Comparison of ENCODE assay signal across 7 cellular contexts in genomic region chr11:64242920-64243854, GRCh38. TPM values are rescaled to one million over a fixed set of nuclear protein-coding genes. Genes with fewer than 3 reads are reported as not detected.
DNase-seq lines count a peak whose midpoint lies in the region; ATAC-seq and TF ChIP-seq lines count a peak whose summit lies in the region.

No MANE protein-coding gene starts in this region.

- no peaks in the 10 kb centered on the region for H3K9me3 Mint-ChIP-seq in T-cell

- CTCF ChIA-PET in T-cell (lab: Charles Lee), result interaction anchor here in 1 of 2 donors (1.0 kb wide), 1 partner anchor 39 kb away, joined by 3 read pairs; no protein-coding TSS in a partner anchor

- H4K20me1 ChIP-seq in smooth muscle cell (ENCODE audit: low read depth), result peaks cover 30% of the 10 kb centered on the region

- H3K36me3 ChIP-seq in HAP-1 (replicated peaks) (peaks cover 37% of the 10 kb centered on the region), smooth muscle cell (ENCODE audit: low read depth) (no peaks in the 10 kb centered on the region)

- no peak overlapping the region for H2AFZ ChIP-seq in smooth muscle cell (ENCODE audit: low read depth)

- peaks cover 22% of the 10 kb centered on the region for H3K4me1 ChIP-seq in HAP-1
- peaks cover 18% of the 10 kb centered on the region for H3K4me1 ChIP-seq in smooth muscle cell (ENCODE audit: low read depth)

- in situ Hi-C loops in HAP-1 (cut with MboI; ENCODE audit: low sequenced_read_pairs), result no loop called here

- peak overlapping the region; percentile 96 for H3K4me2 ChIP-seq in smooth muscle cell

- no peak overlapping the region for H3K9ac ChIP-seq in smooth muscle cell (ENCODE audit: low read depth)

- H3K4me3 Mint-ChIP-seq in T-cell, result peak overlapping the region; percentile 83 to 93 (median 89)

- H3K4me3 ChIP-seq in HAP-1 (peak overlapping the region; percentile 97), fibroblast of the aortic adventitia (ENCODE audit: low read depth, low read length) (peak overlapping the region; percentile 83), smooth muscle cell (peak overlapping the region; percentile 89)

- H3K9me3 ChIP-seq in HAP-1 (no peaks in the 10 kb centered on the region), smooth muscle cell (replicated peaks; ENCODE audit: low read depth) (no peaks in the 10 kb centered on the region)

- H3K27me3 ChIP-seq in HAP-1 (ENCODE audit: low read depth) (no peaks in the 10 kb centered on the region), smooth muscle cell (ENCODE audit: low read depth) (no peaks in the 10 kb centered on the region)

- no peak for ATAC-seq in T-cell (replicated peaks in 1 of 4)

- peaks cover 19% of the 10 kb centered on the region for H3K79me2 ChIP-seq in smooth muscle cell (ENCODE audit: low read depth)

- POLR2A ChIA-PET in T-cell (lab: Charles Lee), result interaction anchor here in 1 of 2 donors (0.5 kb wide), 1 partner anchor 534 kb away, joined by 3 read pairs; no protein-coding TSS in a partner anchor

- peak overlapping the region; percentile 87 for H3K27ac ChIP-seq in smooth muscle cell (ENCODE audit: low read depth)

- no peak for TF ChIP-seq CTCF in fibroblast of the aortic adventitia (IDR thresholded peaks at IDR 0.05; ENCODE audit: insufficient read depth, low read length)
- TF ChIP-seq CTCF in smooth muscle cell (IDR thresholded peaks at IDR 0.05; ENCODE audit: borderline replicate concordance, insufficient read depth, poor library complexity, severe bottlenecking), result no peak

- peaks cover 19% of the 10 kb centered on the region for H3F3A ChIP-seq in smooth muscle cell (ENCODE audit: low read depth)

- peak overlapping the region; percentile 74 to 84 for H3K27ac Mint-ChIP-seq in T-cell

- H3K27me3 Mint-ChIP-seq in T-cell, result no peaks in the 10 kb centered on the region

- peaks cover 36 to 50% (median 49%) of the 10 kb centered on the region in 3 donors for H3K4me1 Mint-ChIP-seq in T-cell

- 92% methylated on average over 15 of the region's 16 CpGs for WGBS in smooth muscle cell (ENCODE audit: low lambda C conversion rate)

- H3K36me3 Mint-ChIP-seq in T-cell, result no peaks in the 10 kb centered on the region

- no peak for DNase-seq in HAP-1 (ENCODE audit: low spot score in 2 of 2)
- DNase-seq in T-cell, result no peak
- DNase-seq in fibroblast of the aortic adventitia (ENCODE audit: low read depth), result no peak
- no peak for DNase-seq in smooth muscle cell (lab: John Stamatoyannopoulos, UW; ENCODE audit: unreplicated experiment)
- DNase-seq in NCI-H1105 treated with DMSO at 0.1 percent for 48 hours (lab: John Stamatoyannopoulos, UW), result no peak
- DNase-seq in hepatic stellate cell (ENCODE audit: low spot score), result no peak
- no peak for DNase-seq in GM19238 (ENCODE audit: insufficient read length, low spot score)

RNA-seq across cellular contexts. Expression of gene FKBP2, which starts 2.3 kb away (rescaled TPM):
- total RNA-seq in T-cell, result 10 to 100 TPM; 17.9 to 53.0 (median 42.9) TPM
- total RNA-seq in fibroblast of the aortic adventitia (ENCODE audit: low replicate concordance), result 34.3 and 60.3 TPM in 2 replicates
- 31.0 and 51.3 TPM in 2 replicates for total RNA-seq in smooth muscle cell
- polyA plus RNA-seq in smooth muscle cell, result 231 and 246 TPM in 2 replicates

RNA-seq across cellular contexts. Expression of gene PPP1R14B, which starts 3.6 kb away (rescaled TPM):
- 100 to 1,000 TPM in 1 of 5 donors, 10 to 100 TPM in 4; 31.2 to 143 (median 88.1) TPM for total RNA-seq in T-cell
- 42.1 and 264 TPM in 2 replicates for total RNA-seq in fibroblast of the aortic adventitia (ENCODE audit: low replicate concordance)
- total RNA-seq in smooth muscle cell, result 213 and 242 TPM in 2 replicates
- 530 and 589 TPM in 2 replicates for polyA plus RNA-seq in smooth muscle cell

RNA-seq across cellular contexts. Expression of gene PLCB3, which starts 8.1 kb away (rescaled TPM):
- total RNA-seq in T-cell (10 to 100 TPM in 3 of 5 donors, 1 to 10 TPM in 2; 3.6 to 14.9 (median 11.2) TPM), fibroblast of the aortic adventitia (ENCODE audit: low replicate concordance) (22.5 and 47.5 TPM in 2 replicates), smooth muscle cell (15.0 and 17.1 TPM in 2 replicates)
- 14.8 and 15.6 TPM in 2 replicates for polyA plus RNA-seq in smooth muscle cell

RNA-seq across cellular contexts. Expression of gene VEGFB, which starts 8.8 kb away (rescaled TPM):
- total RNA-seq in T-cell, result 10 to 100 TPM; 47.9 to 80.7 (median 76.0) TPM
- total RNA-seq in fibroblast of the aortic adventitia (ENCODE audit: low replicate concordance), result 17.3 and 37.5 TPM in 2 replicates
- 20.0 and 27.9 TPM in 2 replicates for total RNA-seq in smooth muscle cell
- polyA plus RNA-seq in smooth muscle cell, result 94.4 and 96.5 TPM in 2 replicates

RNA-seq across cellular contexts. Expression of gene DNAJC4, which starts 12.8 kb away (rescaled TPM):
- total RNA-seq in T-cell (10 to 100 TPM; 46.2 to 64.7 (median 51.4) TPM), fibroblast of the aortic adventitia (ENCODE audit: low replicate concordance) (6.5 and 9.0 TPM in 2 replicates), smooth muscle cell (14.5 and 14.7 TPM in 2 replicates)
- polyA plus RNA-seq in smooth muscle cell, result 76.7 and 78.5 TPM in 2 replicates
